ENCODE assay signal across 8 cellular contexts in the genomic region with DNA sequence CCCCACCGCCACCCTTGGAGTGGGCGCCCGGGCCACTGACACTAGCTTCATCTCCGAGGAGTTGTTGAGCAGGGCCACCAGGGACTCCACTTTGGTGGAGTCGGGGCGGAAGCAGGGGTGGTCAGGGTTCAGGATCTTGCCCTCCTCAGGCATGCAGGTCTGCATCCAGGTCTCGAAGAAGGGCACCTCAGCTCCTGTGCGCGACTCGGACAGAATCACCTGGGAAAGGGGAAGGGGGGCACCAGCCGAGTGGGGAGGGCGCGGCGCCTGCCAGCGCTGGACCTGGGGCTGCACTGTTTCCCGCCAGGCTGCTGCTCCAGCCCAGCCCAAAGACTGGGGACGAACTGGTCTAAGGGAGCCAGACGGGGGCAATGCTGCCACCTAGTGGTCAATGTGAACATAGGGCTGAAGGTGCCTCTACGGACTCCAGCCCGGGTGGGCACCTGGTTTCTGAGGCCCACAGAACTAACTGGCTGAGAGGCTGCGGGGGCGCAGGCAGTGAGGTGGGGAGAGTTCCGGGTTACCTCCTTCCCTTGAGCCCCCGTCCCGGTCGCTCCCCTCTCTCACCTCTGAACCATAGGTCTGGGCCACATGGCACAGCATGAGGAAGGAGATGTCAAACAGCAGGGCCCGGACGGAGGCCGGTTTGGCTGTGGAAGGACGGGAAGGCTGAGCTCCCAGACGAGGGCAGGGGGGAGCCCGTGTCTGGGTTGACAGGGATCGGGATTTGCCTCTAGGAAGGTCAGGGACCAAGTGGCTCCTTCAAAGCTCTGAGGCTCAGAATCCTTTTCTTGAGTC. TPM values are rescaled to one million over a fixed set of nuclear protein-coding genes. Genes with fewer than 3 reads are reported as not detected.
DNase-seq lines count a peak whose midpoint lies in the region; ATAC-seq, FAIRE-seq and TF ChIP-seq lines count a peak whose summit lies in the region.

No MANE protein-coding gene starts in this region.

- no peaks in the 10 kb centered on the region for H3K27me3 ChIP-seq in prostate gland (replicated peaks; ENCODE audit: insufficient read depth)

- H3K4me3 ChIP-seq in prostate gland: no peak overlapping the region

- H3K9me3 ChIP-seq in prostate gland: no peaks in the 10 kb centered on the region

- no peak for TF ChIP-seq POLR2A in prostate gland (IDR thresholded peaks at IDR 0.05)

- H3K9me3 Mint-ChIP-seq in activated naive CD8-positive, alpha-beta T cell treated with anti-CD3 and anti-CD28 coated beads, Interleukin-2, amount 50 U/mL, for 24 hours: no peaks in the 10 kb centered on the region

- H3K36me3 ChIP-seq in prostate gland: peaks cover 5 to 11% of the 10 kb centered on the region in 2 donors

- peaks cover 42% of the 10 kb centered on the region for H3K36me3 Mint-ChIP-seq in activated naive CD8-positive, alpha-beta T cell treated with anti-CD3 and anti-CD28 coated beads, Interleukin-2, amount 50 U/mL, for 24 hours (ENCODE audit: low read depth)

- FAIRE-seq in urothelium cell line (lab: Jason Lieb, UNC): no peak

- H3K4me1 Mint-ChIP-seq in activated naive CD8-positive, alpha-beta T cell treated with anti-CD3 and anti-CD28 coated beads, Interleukin-2, amount 50 U/mL, for 24 hours: peaks cover 16% of the 10 kb centered on the region

- intact Hi-C loops in cardiac septum (cut with DNase I): loop anchor here (2.0 kb wide), 1 partner anchor 14 kb away; no protein-coding TSS in a partner anchor
- intact Hi-C loops in prostate gland (cut with DNase I): loop anchor here (5.0 kb wide), 2 partner anchors 50 to 150 kb away; partner anchors contain the start of gene RAPGEFL1

- no peaks in the 10 kb centered on the region for H3K27me3 Mint-ChIP-seq in activated naive CD8-positive, alpha-beta T cell treated with anti-CD3 and anti-CD28 coated beads, Interleukin-2, amount 50 U/mL, for 24 hours

- H3K4me3 Mint-ChIP-seq in activated naive CD8-positive, alpha-beta T cell treated with anti-CD3 and anti-CD28 coated beads, Interleukin-2, amount 50 U/mL, for 24 hours: no peak overlapping the region

- H3K27ac Mint-ChIP-seq in activated naive CD8-positive, alpha-beta T cell treated with anti-CD3 and anti-CD28 coated beads, Interleukin-2, amount 50 U/mL, for 24 hours: no peak overlapping the region

- peak; percentile 93 for TF ChIP-seq CTCF in GM12873 (IDR thresholded peaks at IDR 0.05; ENCODE audit: insufficient read depth, low read depth, low read length, missing control alignments)
- peak; percentile 89 to 93 (median 91) for TF ChIP-seq CTCF in prostate gland (IDR thresholded peaks at IDR 0.05)

- peak overlapping the region; percentile 5 to 52 for H3K27ac ChIP-seq in prostate gland

- peaks cover 20% of the 10 kb centered on the region for H3K4me1 ChIP-seq in prostate gland (replicated peaks)

- DNase-seq in NCI-H1092 (lab: John Stamatoyannopoulos, UW) (peak; percentile 74), T follicular helper cell (ENCODE audit: low read depth) (peak; percentile 66), cardiac septum (ENCODE audit: low spot score) (peak; percentile 91), prostate gland (ENCODE audit: low spot score) (peak; percentile 82), urothelium cell line (ENCODE audit: low spot score) (peak; percentile 90)
- peak; percentile 73 for DNase-seq in activated naive CD8-positive, alpha-beta T cell treated with anti-CD3 and anti-CD28 coated beads, Interleukin-2, amount 50 U/mL, for 24 hours

- WGBS in prostate gland: 28% methylated on average over 32 of the region's 33 CpGs

- ATAC-seq in activated naive CD8-positive, alpha-beta T cell treated with anti-CD3 and anti-CD28 coated beads, Interleukin-2, amount 50 U/mL, for 24 hours: peak; percentile 90
- no peak for ATAC-seq in HG02610 (IDR thresholded peaks at IDR 0.05; ENCODE audit: unreplicated experiment)

RNA-seq across cellular contexts. Expression of gene CSF3, which starts 11.8 kb away (rescaled TPM):
- not detected for total RNA-seq in cardiac septum
- total RNA-seq in prostate gland: 1 to 10 TPM in 1 of 2 donors, under 1 TPM in 1; 0.41 to 2.2 TPM

RNA-seq across cellular contexts. Expression of gene MED24, which starts 27.2 kb away (rescaled TPM):
- 56.4 TPM for total RNA-seq in cardiac septum
- 100 to 1,000 TPM in 1 of 2 donors, 10 to 100 TPM in 1; 55.2 to 167 TPM for total RNA-seq in prostate gland

RNA-seq across cellular contexts. Expression of gene THRA, which starts 35.8 kb away (rescaled TPM):
- total RNA-seq in cardiac septum (66.8 TPM), prostate gland (10 to 100 TPM; 35.2 to 79.8 TPM)

RNA-seq across cellular contexts. Expression of gene PSMD3, which starts 46.4 kb away (rescaled TPM):
- total RNA-seq in cardiac septum (85.2 TPM), prostate gland (100 to 1,000 TPM in 1 of 2 donors, 10 to 100 TPM in 1; 96.4 to 116 TPM)
